8 cellular contexts compared by ENCODE assay signal in genomic region chr17:1764274-1764673, GRCh38. TPM values are rescaled to one million over a fixed set of nuclear protein-coding genes. Genes with fewer than 3 reads are reported as not detected.
A peak's percentile ranks its signal among the peaks of the same experiment; 100 is the strongest.
DNase-seq lines count a peak whose midpoint lies in the region; ATAC-seq and TF ChIP-seq lines count a peak whose summit lies in the region.

No MANE protein-coding gene starts in this region.

- no peaks in the 10 kb centered on the region for H3K27me3 Mint-ChIP-seq in CD4-positive, alpha-beta T cell
- H3K27me3 Mint-ChIP-seq in activated naive CD4-positive, alpha-beta T cell treated with anti-CD3 and anti-CD28 coated beads, Interleukin-2, amount 10 ng/mL, durations not matched to agents 7 days and 5 days = peaks cover 14% of the 10 kb centered on the region

- peak overlapping the region; percentile 83 for H3K27ac Mint-ChIP-seq in CD4-positive, alpha-beta T cell
- peak overlapping the region; percentile 95 for H3K27ac Mint-ChIP-seq in activated naive CD4-positive, alpha-beta T cell treated with anti-CD3 and anti-CD28 coated beads, Interleukin-2, amount 10 ng/mL, durations not matched to agents 7 days and 5 days

- H3K4me3 Mint-ChIP-seq in CD4-positive, alpha-beta T cell = peak overlapping the region; percentile 21
- peak overlapping the region; percentile 51 for H3K4me3 Mint-ChIP-seq in activated naive CD4-positive, alpha-beta T cell treated with anti-CD3 and anti-CD28 coated beads, Interleukin-2, amount 10 ng/mL, durations not matched to agents 7 days and 5 days

- H3K27ac ChIP-seq in CD4-positive, alpha-beta T cell (ENCODE audit: low read depth, low read length) = peak overlapping the region; percentile 54
- peak overlapping the region; percentile 85 for H3K27ac ChIP-seq in left ventricle myocardium inferior (replicated peaks)

- H3K9me3 ChIP-seq in CD4-positive, alpha-beta T cell (ENCODE audit: control insufficient read depth, low read length) = no peaks in the 10 kb centered on the region
- H3K9me3 ChIP-seq in left ventricle myocardium inferior (replicated peaks) = no peaks in the 10 kb centered on the region

- CTCF ChIA-PET in CD4-positive, alpha-beta T cell (lab: Charles Lee) = interaction anchor here (1.1 to 1.4 kb wide), 3 partner anchors 9 to 43 kb away, joined by 3 to 4 read pairs (median 3); no protein-coding TSS in a partner anchor
- CTCF ChIA-PET in activated naive CD4-positive, alpha-beta T cell treated with anti-CD3 and anti-CD28 coated beads, Interleukin-2, amount 10 ng/mL, durations not matched to agents 7 days and 5 days (lab: Charles Lee) = interaction anchor here (0.9 to 1.3 kb wide), 2 partner anchors 10 to 43 kb away, joined by 3 to 7 read pairs; no protein-coding TSS in a partner anchor

- no peaks in the 10 kb centered on the region for H3K27me3 ChIP-seq in CD4-positive, alpha-beta T cell (ENCODE audit: control insufficient read depth, insufficient read depth, low read length)
- peaks cover 31% of the 10 kb centered on the region for H3K27me3 ChIP-seq in left ventricle myocardium inferior (ENCODE audit: low read depth)

- no peaks in the 10 kb centered on the region for H3K36me3 ChIP-seq in left ventricle myocardium inferior

- POLR2A ChIA-PET in CD4-positive, alpha-beta T cell (lab: Charles Lee) = interaction anchor here (0.6 to 3.1 kb wide), 16 partner anchors 9 to 121 kb away, joined by 3 to 35 read pairs (median 5); partner anchors contain the start of genes PRPF8, RILP, RPA1 and SMYD4

- H3K36me3 Mint-ChIP-seq in CD4-positive, alpha-beta T cell (ENCODE audit: low read depth) = no peaks in the 10 kb centered on the region
- H3K36me3 Mint-ChIP-seq in activated naive CD4-positive, alpha-beta T cell treated with anti-CD3 and anti-CD28 coated beads, Interleukin-2, amount 10 ng/mL, durations not matched to agents 7 days and 5 days = peaks cover 3% of the 10 kb centered on the region

- ATAC-seq in CD4-positive, alpha-beta T cell (ENCODE audit: poor library complexity) = peak; percentile 95
- no peak for ATAC-seq in GM19452 (IDR thresholded peaks at IDR 0.05; ENCODE audit: unreplicated experiment)

- H3K9me3 Mint-ChIP-seq in CD4-positive, alpha-beta T cell = no peaks in the 10 kb centered on the region
- H3K9me3 Mint-ChIP-seq in activated naive CD4-positive, alpha-beta T cell treated with anti-CD3 and anti-CD28 coated beads, Interleukin-2, amount 10 ng/mL, durations not matched to agents 7 days and 5 days = peaks cover 2% of the 10 kb centered on the region

- peak; percentile 49 to 76 (median 66) for DNase-seq in CD4-positive, alpha-beta T cell
- DNase-seq in RPMI8226 = peak; percentile 85
- DNase-seq in activated naive CD4-positive, alpha-beta T cell treated with anti-CD3 and anti-CD28 coated beads, Interleukin-2, amount 10 ng/mL, durations not matched to agents 7 days and 5 days = peak; percentile 85
- DNase-seq in left ventricle myocardium inferior = peak; percentile 74
- peak; percentile 19 for DNase-seq in stimulated activated CD4-positive, alpha-beta T cell treated with anti-CD3 and anti-CD28 coated beads, Interleukin-12 subunit alpha, Interleukin-12 subunit beta, amount 100 ng/mL, for 4 hours
- DNase-seq in glomerular visceral epithelial cell (ENCODE audit: extremely low spot score) = no peak
- DNase-seq in NCI-H510A treated with DMSO at 0.1 percent for 48 hours (lab: John Stamatoyannopoulos, UW) = no peak

- peaks cover 49% of the 10 kb centered on the region for H3K4me1 Mint-ChIP-seq in CD4-positive, alpha-beta T cell (ENCODE audit: low read depth)
- H3K4me1 Mint-ChIP-seq in activated naive CD4-positive, alpha-beta T cell treated with anti-CD3 and anti-CD28 coated beads, Interleukin-2, amount 10 ng/mL, durations not matched to agents 7 days and 5 days = peaks cover 41% of the 10 kb centered on the region

- peak overlapping the region; percentile 65 for H3K4me3 ChIP-seq in left ventricle myocardium inferior

- intact Hi-C loops in CD4-positive, alpha-beta T cell (cut with DNase I, micrococcal nuclease) = loop anchor here (1.0 to 10.0 kb wide), 4 partner anchors 40 to 99 kb away; partner anchors contain the start of genes WDR81 (in 2 of the 2) and SMYD4 (in 1 of the 2)
- intact Hi-C loops in left ventricle myocardium inferior (cut with micrococcal nuclease) = no loop called here

- peaks cover 34% of the 10 kb centered on the region for H3K4me1 ChIP-seq in left ventricle myocardium inferior

- no peak for TF ChIP-seq CTCF in CD4-positive, alpha-beta T cell (IDR thresholded peaks at IDR 0.05)
- no peak for TF ChIP-seq CTCF in left ventricle myocardium inferior (IDR thresholded peaks at IDR 0.05; ENCODE audit: borderline replicate concordance)

RNA-seq across cellular contexts. Expression of gene SERPINF1, which starts 2.4 kb away (rescaled TPM):
- total RNA-seq in CD4-positive, alpha-beta T cell = 1 to 10 TPM; 3.0 to 4.8 TPM
- 122 TPM for total RNA-seq in left ventricle myocardium inferior

RNA-seq across cellular contexts. Expression of gene SERPINF2, which starts 21.6 kb away (rescaled TPM):
- under 1 TPM; 0.49 to 0.59 TPM for total RNA-seq in CD4-positive, alpha-beta T cell
- total RNA-seq in left ventricle myocardium inferior = 0.33 TPM

RNA-seq across cellular contexts. Expression of gene WDR81, which starts 39.8 kb away (rescaled TPM):
- 10 to 100 TPM; 24.8 to 25.0 TPM for total RNA-seq in CD4-positive, alpha-beta T cell
- 9.3 TPM for total RNA-seq in left ventricle myocardium inferior

RNA-seq across cellular contexts. Expression of gene TLCD2, which starts 54.1 kb away (rescaled TPM):
- total RNA-seq in CD4-positive, alpha-beta T cell = under 1 TPM; 0.19 to 0.34 TPM
- 1.8 TPM for total RNA-seq in left ventricle myocardium inferior

Comparison
In these comparisons a context has a peak if more than half of its experiments do, and no peak if none do; other contexts are left out.
1. DNase-seq: peak in CD4-positive, alpha-beta T cell (10 of 10), RPMI8226 (single experiment), activated naive CD4-positive, alpha-beta T cell treated with anti-CD3 and anti-CD28 coated beads, Interleukin-2, amount 10 ng/mL, durations not matched to agents 7 days and 5 days (single experiment), left ventricle myocardium inferior (single experiment) and stimulated activated CD4-positive, alpha-beta T cell treated with anti-CD3 and anti-CD28 coated beads, Interleukin-12 subunit alpha, Interleukin-12 subunit beta, amount 100 ng/mL, for 4 hours (single experiment); none in glomerular visceral epithelial cell (single experiment) and NCI-H510A treated with DMSO at 0.1 percent for 48 hours (single experiment).
2. RNA of gene SERPINF1, which starts 2.4 kb away (total RNA-seq): 122 TPM in left ventricle myocardium inferior (single experiment); 3.0 to 4.8 TPM in CD4-positive, alpha-beta T cell; every median in the first group is over 10 times any median in the second.